Comparison of ENCODE assay signal across 30 cellular contexts in the genomic region with DNA sequence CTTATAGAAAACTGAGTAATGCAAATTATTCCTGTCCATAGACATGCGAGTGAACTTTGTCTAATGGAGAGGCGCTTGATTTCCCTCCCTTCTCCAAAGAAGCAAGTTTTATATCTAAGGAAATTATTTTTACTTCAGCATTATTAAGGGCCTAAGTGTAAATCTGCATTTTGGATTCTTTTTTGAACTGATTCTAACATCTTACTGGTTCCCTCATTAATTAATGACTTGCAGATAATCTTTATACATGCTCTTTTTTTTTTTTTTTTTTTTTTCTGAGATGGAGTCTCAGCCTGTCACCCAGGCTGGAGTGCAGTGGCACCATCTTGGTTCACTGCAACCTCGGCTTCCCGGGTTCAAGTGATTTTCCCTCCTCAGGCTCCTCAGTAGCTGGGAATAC.
DNase-seq lines count a peak whose midpoint lies in the region; FAIRE-seq and TF ChIP-seq lines count a peak whose summit lies in the region.
"Had no signal": no experiment of that assay in that cellular context is flagged by ENCODE, and none has a peak within 500 bp of the region (broad histone marks: within the 10 kb centered on the region; RNA-seq: fewer than 3 reads in every experiment).

No MANE protein-coding gene starts in this region.

- no peak for TF ChIP-seq POLR2A in H54 (IDR thresholded peaks at IDR 0.05; ENCODE audit: low read depth, low read length)

- FAIRE-seq in H54 (lab: Jason Lieb, UNC): peak; percentile 23
- FAIRE-seq: A204.1, A549, D721Med had no signal

- H3K27ac ChIP-seq in HEK293 (ENCODE audit: extremely low read depth, low read depth, low read length): no peak overlapping the region
- H3K27ac ChIP-seq: 22Rv1; A549; BLaER1; BLaER1 treated with 17β-estradiol and CSF1 and Interleukin-3, amounts not matched to agents 10 nM and 100 nM; C4-2B had no signal

- DNase-seq in H54 (ENCODE audit: insufficient read length, low spot score): no peak
- no peak for DNase-seq in NCI-H1694 (lab: John Stamatoyannopoulos, UW)
- no peak for DNase-seq in retina
- DNase-seq: 8988T; ACHN; AML-193; BE2C; C1 segment of cervical spinal cord; Caco-2; Calu3; CD4-positive, alpha-beta memory T cell; CD4-positive, alpha-beta T cell; CD4-positive, CD25-positive, alpha-beta regulatory T cell; CD8-positive, alpha-beta memory T cell; CD8-positive, alpha-beta T cell; COR-L47; DMS 273 treated with DMSO at 0.1 percent for 48 hours; DMS153; DMS53; DMS79; DMS79 treated with DMSO at 0.1 percent for 48 hours; DND-41 had no signal

- H3K36me3 ChIP-seq in HEK293 (ENCODE audit: control insufficient read depth in 2 of 2, insufficient read depth in 1 of 2, low read length in 2 of 2): no peaks in the 10 kb centered on the region
- H3K36me3 ChIP-seq: BE2C; BLaER1; BLaER1 treated with 17β-estradiol and CSF1 and Interleukin-3, amounts not matched to agents 10 nM and 100 nM had no signal

- no peaks in the 10 kb centered on the region for H3K4me1 ChIP-seq in HEK293 (ENCODE audit: control insufficient read depth, insufficient read depth, low read length)
- H3K4me1 ChIP-seq: A549; BE2C; BLaER1 treated with 17β-estradiol and CSF1 and Interleukin-3, amounts not matched to agents 10 nM and 100 nM; Caco-2 had no signal

- no peak overlapping the region for H3K4me3 ChIP-seq in HEK293 (ENCODE audit: low read depth, low read length)
- H3K4me3 ChIP-seq: A549; BLaER1; BLaER1 treated with 17β-estradiol and CSF1 and Interleukin-3, amounts not matched to agents 10 nM and 100 nM had no signal

- H3K9me3 ChIP-seq in HEK293 (ENCODE audit: control insufficient read depth, insufficient read depth, low read depth, low read length): no peaks in the 10 kb centered on the region
- H3K9me3 ChIP-seq: A549, BE2C, Caco-2 had no signal

- no peak for TF ChIP-seq CTCF in HEK293 (tag by site-specific recombination; IDR thresholded peaks at IDR 0.05)

- POLR2A ChIA-PET in HEK293 (lab: Yijun Ruan, JAX): no interaction called here

- CTCF ChIA-PET in HEK293 (lab: Yijun Ruan, JAX): interaction anchor here (0.6 kb wide), 2 partner anchors 32 to 387 kb away, joined by 3 to 4 read pairs; no protein-coding TSS in a partner anchor

TF ChIP-seq in HEK293, 187 proteins besides CTCF, POLR2A, EP300 and RAD21:
- TF ChIP-seq TRIM28 (IDR thresholded peaks at IDR 0.05; ENCODE audit: borderline replicate concordance, low read length) (0 out of 2 replicates have a peak, but pooled peaks have one; percentile 9), ZNF610 (tag by site-specific recombination; IDR thresholded peaks at IDR 0.05; ENCODE audit: borderline replicate concordance) (no peak), ZNF510 (tag by site-specific recombination; IDR thresholded peaks at IDR 0.05; ENCODE audit: insufficient replicate concordance) (peak; percentile 99)
